ENCODE assay signal across 1 cellular context in the genomic region with DNA sequence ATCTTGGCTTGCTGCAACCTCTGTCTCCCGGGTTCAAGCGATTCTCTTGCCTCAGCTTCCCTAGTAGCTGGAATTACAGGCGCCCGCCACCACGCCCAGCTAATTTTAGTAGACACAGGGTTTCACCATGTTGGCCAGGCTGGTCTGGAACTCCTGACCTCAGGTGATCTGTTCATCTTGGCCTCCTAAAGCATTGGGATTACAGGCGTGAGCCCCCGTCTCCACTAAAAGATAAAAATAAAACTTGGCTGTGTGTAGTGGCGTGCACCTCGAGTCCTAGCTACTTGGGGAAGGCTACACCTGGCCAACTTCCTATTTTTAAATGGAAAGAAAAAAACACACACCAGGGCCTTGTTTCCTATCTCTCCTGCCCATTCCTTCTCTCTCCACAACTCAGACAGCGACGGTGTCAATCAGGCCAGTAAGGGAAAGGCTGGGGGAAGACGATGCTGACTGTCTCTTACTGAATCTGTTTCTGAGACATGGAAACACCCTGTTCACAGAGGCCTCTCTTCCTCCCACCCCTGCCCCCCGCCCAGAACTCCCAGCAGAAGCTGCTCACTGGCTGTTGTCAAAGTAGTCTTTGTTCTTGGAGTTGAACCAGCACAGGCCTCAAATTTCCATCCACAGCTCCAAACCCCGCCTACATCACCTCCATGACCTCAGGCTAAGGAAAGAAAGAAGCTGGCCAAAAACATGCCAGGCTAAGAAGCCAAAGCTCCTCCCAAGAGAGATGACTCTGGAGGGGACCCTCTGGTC.
TF ChIP-seq lines count a peak whose summit lies in the region.

No MANE protein-coding gene starts in this region.

TF ChIP-seq in SK-N-SH treated with all-trans-retinoic acid at 6 μM for 48 hours, 23 proteins besides CTCF, POLR2A, EP300 and RAD21 (continued from another document):
- TF ChIP-seq, protein P1, sequence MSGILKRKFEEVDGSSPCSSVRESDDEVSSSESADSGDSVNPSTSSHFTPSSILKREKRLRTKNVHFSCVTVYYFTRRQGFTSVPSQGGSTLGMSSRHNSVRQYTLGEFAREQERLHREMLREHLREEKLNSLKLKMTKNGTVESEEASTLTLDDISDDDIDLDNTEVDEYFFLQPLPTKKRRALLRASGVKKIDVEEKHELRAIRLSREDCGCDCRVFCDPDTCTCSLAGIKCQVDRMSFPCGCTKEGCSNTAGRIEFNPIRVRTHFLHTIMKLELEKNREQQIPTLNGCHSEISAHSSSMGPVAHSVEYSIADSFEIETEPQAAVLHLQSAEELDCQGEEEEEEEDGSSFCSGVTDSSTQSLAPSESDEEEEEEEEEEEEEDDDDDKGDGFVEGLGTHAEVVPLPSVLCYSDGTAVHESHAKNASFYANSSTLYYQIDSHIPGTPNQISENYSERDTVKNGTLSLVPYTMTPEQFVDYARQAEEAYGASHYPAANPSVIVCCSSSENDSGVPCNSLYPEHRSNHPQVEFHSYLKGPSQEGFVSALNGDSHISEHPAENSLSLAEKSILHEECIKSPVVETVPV (CRISPR knock-in tag; IDR thresholded peaks at IDR 0.05), result no peak
